Comparison of ENCODE assay signal across 34 cellular contexts in the genomic region with DNA sequence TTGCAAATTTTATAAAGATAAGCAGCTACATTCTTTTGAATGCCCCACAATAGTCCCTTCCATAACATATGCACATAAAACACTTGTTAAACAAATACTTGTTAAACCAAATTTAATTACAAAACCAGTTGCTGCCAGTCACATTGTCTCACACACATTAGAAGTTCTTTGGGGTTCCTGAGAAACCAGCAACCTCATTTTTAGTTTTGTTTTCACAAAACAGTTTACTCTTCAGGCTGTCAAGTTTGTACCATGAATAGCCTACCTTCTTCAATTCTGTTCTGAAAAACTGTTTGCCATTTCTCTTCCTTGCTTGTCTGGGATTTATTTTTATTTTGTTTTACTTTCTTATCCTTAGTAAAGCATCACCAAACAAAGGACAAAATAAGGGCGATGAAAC.
"Had no signal": no experiment of that assay in that cellular context is flagged by ENCODE, and none has a peak within 500 bp of the region (broad histone marks: within the 10 kb centered on the region; RNA-seq: fewer than 3 reads in every experiment).

No MANE protein-coding gene starts in this region.

- H3K4me1 Mint-ChIP-seq: activated B cell treated with CpG ODN at 0.5 μM for 24 hours; activated CD8-positive, alpha-beta memory T cell treated with anti-CD3 and anti-CD28 coated beads, Interleukin-2, amount 10 ng/mL, durations not matched to agents 7 days and 5 days; activated naive CD4-positive, alpha-beta T cell treated with anti-CD3 and anti-CD28 coated beads, Interleukin-2, amount 50 U/mL, for 24 hours; activated naive CD8-positive, alpha-beta T cell treated with anti-CD3 and anti-CD28 coated beads for 36 hours; activated naive CD8-positive, alpha-beta T cell treated with anti-CD3 and anti-CD28 coated beads, Interleukin-2, amount 50 U/mL, for 24 hours; T-helper 17 cell had no signal

- H3K4me3 ChIP-seq: adrenal gland, body of pancreas, esophagus muscularis mucosa, gastrocnemius medialis, heart left ventricle had no signal

- H3K36me3 Mint-ChIP-seq: activated CD8-positive, alpha-beta memory T cell treated with anti-CD3 and anti-CD28 coated beads, Interleukin-2, amount 10 ng/mL, durations not matched to agents 7 days and 5 days; activated naive CD4-positive, alpha-beta T cell treated with anti-CD3 and anti-CD28 coated beads, Interleukin-2, amount 50 U/mL, for 24 hours; activated naive CD8-positive, alpha-beta T cell treated with anti-CD3 and anti-CD28 coated beads for 36 hours had no signal

- H3K27ac Mint-ChIP-seq: activated B cell treated with CpG ODN at 0.5 μM for 24 hours; activated CD8-positive, alpha-beta memory T cell treated with anti-CD3 and anti-CD28 coated beads, Interleukin-2, amount 10 ng/mL, durations not matched to agents 7 days and 5 days; activated CD8-positive, alpha-beta T cell treated with anti-CD3 and anti-CD28 coated beads for 36 hours; activated naive CD4-positive, alpha-beta T cell treated with anti-CD3 and anti-CD28 coated beads for 36 hours; activated naive CD4-positive, alpha-beta T cell treated with anti-CD3 and anti-CD28 coated beads, Interleukin-2, amount 50 U/mL, for 24 hours; activated naive CD8-positive, alpha-beta T cell treated with anti-CD3 and anti-CD28 coated beads for 36 hours; activated naive CD8-positive, alpha-beta T cell treated with anti-CD3 and anti-CD28 coated beads, Interleukin-2, amount 50 U/mL, for 24 hours; activated T-helper 1 cell treated with anti-CD3 and anti-CD28 coated beads, Interleukin-12 subunit alpha, Interleukin-12 subunit beta, Interleukin-2, Interleukin-4 antibody, amounts not matched to agents 30 ng/mL and 10 ng/mL and 1 ng/mL, durations not matched to agents 14 hours and 24 hours and 36 hours; activated T-helper 2 cell treated with anti-CD3 and anti-CD28 coated beads, Interferon-gamma antibody, Interleukin-2, Interleukin-4, amounts not matched to agents 10 μg/mL and 5 μg/mL and 100 μg/mL, durations not matched to agents 14 hours and 24 hours and 36 hours; effector memory CD8-positive, alpha-beta T cell; T-helper 17 cell had no signal

- DNase-seq: activated B cell treated with CpG ODN at 0.5 μM for 24 hours; activated CD4-positive, alpha-beta T cell treated with anti-CD3 and anti-CD28 coated beads for 48 hours; activated CD4-positive, alpha-beta T cell treated with anti-CD3 and anti-CD28 coated beads, Interleukin-2, amount 50 U/mL, for 1 hour; activated CD4-positive, alpha-beta T cell treated with anti-CD3 and anti-CD28 coated beads, Interleukin-2, amount 50 U/mL, for 48 hours; activated CD8-positive, alpha-beta memory T cell treated with anti-CD3 and anti-CD28 coated beads, Interleukin-2, amount 10 ng/mL, durations not matched to agents 7 days and 5 days; activated CD8-positive, alpha-beta memory T cell treated with anti-CD3 and anti-CD28 coated beads, Interleukin-2, amount 50 U/mL, for 4 hours; activated CD8-positive, alpha-beta T cell treated with anti-CD3 and anti-CD28 coated beads for 36 hours; activated effector memory CD4-positive, alpha-beta T cell treated with anti-CD3 and anti-CD28 coated beads, Interleukin-2, amount 50 U/mL, for 16 hours; activated naive CD4-positive, alpha-beta T cell treated with anti-CD3 and anti-CD28 coated beads for 36 hours; activated naive CD8-positive, alpha-beta T cell treated with anti-CD3 and anti-CD28 coated beads for 36 hours; activated naive CD8-positive, alpha-beta T cell treated with anti-CD3 and anti-CD28 coated beads, Interleukin-2, amount 50 U/mL, for 24 hours; activated T-cell treated with anti-CD3 and anti-CD28 coated beads, Interleukin-2, amount 50 U/mL, for 1 hour; activated T-cell treated with anti-CD3 and anti-CD28 coated beads, Interleukin-2, amount 50 U/mL, for 48 hours; adrenal gland; amygdala; aorta; body of pancreas; caudate nucleus; cortex of kidney; dermis blood vessel endothelial cell; effector CD4-positive, alpha-beta T cell; effector memory CD8-positive, alpha-beta T cell; erythroblast; foreskin keratinocyte; gastrocnemius medialis; glutamatergic neuron; heart left ventricle; T-helper 17 cell had no signal

- H3K27ac ChIP-seq: adrenal gland, body of pancreas, esophagus muscularis mucosa, foreskin keratinocyte, gastrocnemius medialis, heart left ventricle, VCaP had no signal

- H3K9me3 Mint-ChIP-seq: activated B cell treated with CpG ODN at 0.5 μM for 24 hours; activated CD8-positive, alpha-beta T cell treated with anti-CD3 and anti-CD28 coated beads for 36 hours; activated naive CD4-positive, alpha-beta T cell treated with anti-CD3 and anti-CD28 coated beads, Interleukin-2, amount 50 U/mL, for 24 hours; activated naive CD8-positive, alpha-beta T cell treated with anti-CD3 and anti-CD28 coated beads for 36 hours; activated T-helper 1 cell treated with anti-CD3 and anti-CD28 coated beads, Interleukin-12 subunit alpha, Interleukin-12 subunit beta, Interleukin-2, Interleukin-4 antibody, amounts not matched to agents 30 ng/mL and 10 ng/mL and 1 ng/mL, durations not matched to agents 14 hours and 24 hours and 36 hours; activated T-helper 2 cell treated with anti-CD3 and anti-CD28 coated beads, Interferon-gamma antibody, Interleukin-2, Interleukin-4, amounts not matched to agents 10 μg/mL and 5 μg/mL and 100 μg/mL, durations not matched to agents 14 hours and 24 hours and 36 hours had no signal

- H3K27me3 ChIP-seq: adrenal gland, body of pancreas, esophagus muscularis mucosa, foreskin keratinocyte, gastrocnemius medialis, heart left ventricle had no signal

- H3K27me3 Mint-ChIP-seq: activated B cell treated with CpG ODN at 0.5 μM for 24 hours; activated CD8-positive, alpha-beta memory T cell treated with anti-CD3 and anti-CD28 coated beads, Interleukin-2, amount 10 ng/mL, durations not matched to agents 7 days and 5 days; activated naive CD4-positive, alpha-beta T cell treated with anti-CD3 and anti-CD28 coated beads, Interleukin-2, amount 50 U/mL, for 24 hours; activated naive CD8-positive, alpha-beta T cell treated with anti-CD3 and anti-CD28 coated beads, Interleukin-2, amount 50 U/mL, for 24 hours; effector memory CD8-positive, alpha-beta T cell; T-helper 17 cell had no signal

- H3K36me3 ChIP-seq: adrenal gland, esophagus muscularis mucosa, gastrocnemius medialis, heart left ventricle had no signal

- H3K4me1 ChIP-seq: adrenal gland, body of pancreas, esophagus muscularis mucosa, gastrocnemius medialis, heart left ventricle had no signal

- H3K4me3 Mint-ChIP-seq: activated B cell treated with CpG ODN at 0.5 μM for 24 hours; activated CD8-positive, alpha-beta memory T cell treated with anti-CD3 and anti-CD28 coated beads, Interleukin-2, amount 10 ng/mL, durations not matched to agents 7 days and 5 days; activated CD8-positive, alpha-beta T cell treated with anti-CD3 and anti-CD28 coated beads for 36 hours; activated naive CD4-positive, alpha-beta T cell treated with anti-CD3 and anti-CD28 coated beads for 36 hours; activated naive CD4-positive, alpha-beta T cell treated with anti-CD3 and anti-CD28 coated beads, Interleukin-2, amount 50 U/mL, for 24 hours; activated naive CD8-positive, alpha-beta T cell treated with anti-CD3 and anti-CD28 coated beads for 36 hours; activated naive CD8-positive, alpha-beta T cell treated with anti-CD3 and anti-CD28 coated beads, Interleukin-2, amount 50 U/mL, for 24 hours; activated T-helper 1 cell treated with anti-CD3 and anti-CD28 coated beads, Interleukin-12 subunit alpha, Interleukin-12 subunit beta, Interleukin-2, Interleukin-4 antibody, amounts not matched to agents 30 ng/mL and 10 ng/mL and 1 ng/mL, durations not matched to agents 14 hours and 24 hours and 36 hours; effector memory CD8-positive, alpha-beta T cell; T-helper 17 cell had no signal

- ATAC-seq: activated CD4-positive, CD25-positive, alpha-beta regulatory T cell treated with anti-CD3 and anti-CD28 coated beads, Interleukin-2, amount 50 U/mL, for 24 hours; activated CD8-positive, alpha-beta memory T cell treated with anti-CD3 and anti-CD28 coated beads, Interleukin-2, amount 10 ng/mL, durations not matched to agents 7 days and 5 days; activated CD8-positive, alpha-beta T cell treated with anti-CD3 and anti-CD28 coated beads for 36 hours; activated naive CD8-positive, alpha-beta T cell treated with anti-CD3 and anti-CD28 coated beads, Interleukin-2, amount 50 U/mL, for 24 hours; body of pancreas; effector memory CD8-positive, alpha-beta T cell; foreskin keratinocyte; gastrocnemius medialis; heart left ventricle; T-helper 17 cell had no signal
